8 cellular contexts compared by ENCODE assay signal in genomic region chr3:88059380-88060160, GRCh38. TPM values are rescaled to one million over a fixed set of nuclear protein-coding genes. Genes with fewer than 3 reads are reported as not detected.
A peak's percentile ranks its signal among the peaks of the same experiment; 100 is the strongest.
DNase-seq lines count a peak whose midpoint lies in the region; ATAC-seq and TF ChIP-seq lines count a peak whose summit lies in the region.

No MANE protein-coding gene starts in this region.

- H3K27me3 Mint-ChIP-seq in effector memory CD8-positive, alpha-beta T cell = no peaks in the 10 kb centered on the region

- TF ChIP-seq CTCF in RWPE1 (conservative IDR thresholded peaks at IDR 0.05; ENCODE audit: low read depth) (no peak), mucosa of descending colon (IDR thresholded peaks at IDR 0.05) (no peak)

- H3K4me3 Mint-ChIP-seq in effector memory CD8-positive, alpha-beta T cell = peak overlapping the region; percentile 93 to 97

- H3K36me3 ChIP-seq in mucosa of descending colon (ENCODE audit: low read depth) = no peaks in the 10 kb centered on the region
- H3K36me3 ChIP-seq in aorta (ENCODE audit: control insufficient read depth in 1 of 2, insufficient read depth in 2 of 2, low read length in 1 of 2) = peaks cover 3 to 5% of the 10 kb centered on the region in 2 donors

- peak; percentile 2 for ATAC-seq in HG02623 (IDR thresholded peaks at IDR 0.05; ENCODE audit: unreplicated experiment)
- ATAC-seq in effector memory CD8-positive, alpha-beta T cell (replicated peaks) = no peak
- peak; percentile 18 for ATAC-seq in mucosa of descending colon
- peak; percentile 31 for ATAC-seq in aorta (ENCODE audit: low FRiP score)

- H3K4me1 Mint-ChIP-seq in effector memory CD8-positive, alpha-beta T cell (ENCODE audit: low read depth in 2 of 2) = peaks cover 34 to 59% of the 10 kb centered on the region in 2 donors

- peaks cover 24% of the 10 kb centered on the region for H3K4me1 ChIP-seq in mucosa of descending colon (ENCODE audit: low read depth)
- peaks cover 3 to 5% of the 10 kb centered on the region in 2 donors for H3K4me1 ChIP-seq in aorta (ENCODE audit: control insufficient read depth in 1 of 2, insufficient read depth in 2 of 2, low read length in 2 of 2)

- DNase-seq in activated T-cell treated with anti-CD3 and anti-CD28 coated beads for 24 hours (ENCODE audit: low read depth) = peak; percentile 3
- DNase-seq in activated T-cell treated with anti-CD3 and anti-CD28 coated beads, Interleukin-2, amount 50 U/mL, for 1 hour = no peak
- DNase-seq in RWPE1 (ENCODE audit: low spot score) = peak; percentile 13
- DNase-seq in effector memory CD8-positive, alpha-beta T cell = no peak
- peak in 2 of 3 donors; percentile 19 to 39 for DNase-seq in mucosa of descending colon
- peak in 1 of 2 donors; percentile 45 for DNase-seq in aorta
- no peak for DNase-seq in stimulated activated CD4-positive, alpha-beta T cell treated with anti-CD3 and anti-CD28 coated beads, Interleukin-1b, Interleukin-23, amount 100 ng/mL, for 48 hours

- H3K9me3 ChIP-seq in mucosa of descending colon (no peaks in the 10 kb centered on the region), aorta (ENCODE audit: control insufficient read depth, low read length) (no peaks in the 10 kb centered on the region)

- POLR2A ChIA-PET in RWPE1 (lab: Yijun Ruan, JAX; ENCODE audit: low non-redundant PET) = no interaction called here

- peak overlapping the region; percentile 67 for H3K4me3 ChIP-seq in mucosa of descending colon
- H3K4me3 ChIP-seq in aorta (ENCODE audit: low read length in 2 of 2) = peak overlapping the region; percentile 88 to 92

- H3K27ac Mint-ChIP-seq in effector memory CD8-positive, alpha-beta T cell = peak overlapping the region; percentile 94 to 95

- H3K27ac ChIP-seq in RWPE1 = peak overlapping the region; percentile 96
- H3K27ac ChIP-seq in aorta (ENCODE audit: low read depth in 1 of 2, low read length in 2 of 2) = peak overlapping the region; percentile 18 to 74

- CTCF ChIA-PET in RWPE1 (lab: Yijun Ruan, JAX) = no interaction called here

- H3K36me3 Mint-ChIP-seq in effector memory CD8-positive, alpha-beta T cell (ENCODE audit: insufficient read depth) = peaks cover 51% of the 10 kb centered on the region

- intact Hi-C loops in mucosa of descending colon (cut with DNase I, micrococcal nuclease) (no loop called here), aorta (cut with DNase I) (loop anchor here (2.0 to 10.0 kb wide), 3 partner anchors 55 to 91 kb away; partner anchors contain the start of gene C3orf38 (in 1 of the 2))

- H3K27me3 ChIP-seq in aorta (ENCODE audit: control insufficient read depth in 1 of 2, insufficient read depth in 2 of 2, low read length in 1 of 2) = no peaks in the 10 kb centered on the region

- no peaks in the 10 kb centered on the region for H3K9me3 Mint-ChIP-seq in effector memory CD8-positive, alpha-beta T cell

- 0 to 1% methylated on average over 44 to 45 of the region's 45 CpGs for WGBS in aorta, 2 donors

RNA-seq across cellular contexts. Expression of gene ZNF654, which starts 0.5 kb away (rescaled TPM):
- 10 to 100 TPM; 13.1 to 20.8 (median 17.4) TPM for total RNA-seq in mucosa of descending colon
- total RNA-seq in aorta = 10 to 100 TPM; 18.0 to 28.3 TPM
- 1 to 10 TPM; 3.0 to 4.9 TPM for polyA plus RNA-seq in aorta

RNA-seq across cellular contexts. Expression of gene CGGBP1, which starts 0.8 kb away (rescaled TPM):
- total RNA-seq in mucosa of descending colon = 10 to 100 TPM; 47.8 to 78.1 (median 60.3) TPM
- 10 to 100 TPM; 65.8 to 73.6 TPM for total RNA-seq in aorta
- 10 to 100 TPM; 41.3 to 53.2 TPM for polyA plus RNA-seq in aorta

Comparison
In these comparisons a context has a peak if more than half of its experiments do, and no peak if none do; other contexts are left out.
1. DNase-seq: peak in activated T-cell treated with anti-CD3 and anti-CD28 coated beads for 24 hours (single experiment), RWPE1 (single experiment) and mucosa of descending colon (2 of 3); none in activated T-cell treated with anti-CD3 and anti-CD28 coated beads, Interleukin-2, amount 50 U/mL, for 1 hour (single experiment), effector memory CD8-positive, alpha-beta T cell (0 of 3) and stimulated activated CD4-positive, alpha-beta T cell treated with anti-CD3 and anti-CD28 coated beads, Interleukin-1b, Interleukin-23, amount 100 ng/mL, for 48 hours (single experiment).
2. intact Hi-C loops: an anchor here in aorta (2.0 to 10.0 kb wide); none called in mucosa of descending colon.